Comparison of ENCODE assay signal across 21 cellular contexts in genomic region chr1:212733109-212733508, GRCh38. TPM values are rescaled to one million over a fixed set of nuclear protein-coding genes. Genes with fewer than 3 reads are reported as not detected.
A peak's percentile ranks its signal among the peaks of the same experiment; 100 is the strongest.
DNase-seq lines count a peak whose midpoint lies in the region; ATAC-seq and TF ChIP-seq lines count a peak whose summit lies in the region.
"Had no signal": no experiment of that assay in that cellular context is flagged by ENCODE, and none has a peak within 500 bp of the region (broad histone marks: within the 10 kb centered on the region; RNA-seq: fewer than 3 reads in every experiment).

No MANE protein-coding gene starts in this region.

- peaks cover 41% of the 10 kb centered on the region for H3K4me1 Mint-ChIP-seq in activated CD4-positive, alpha-beta memory T cell treated with anti-CD3 and anti-CD28 coated beads for 36 hours (ENCODE audit: low read depth)
- H3K4me1 Mint-ChIP-seq in activated CD4-positive, alpha-beta memory T cell treated with anti-CD3 and anti-CD28 coated beads, Interleukin-2, amount 10 ng/mL, durations not matched to agents 7 days and 5 days = peaks cover 39% of the 10 kb centered on the region
- H3K4me1 Mint-ChIP-seq in nephron progenitor cell = no peaks in the 10 kb centered on the region
- H3K4me1 Mint-ChIP-seq: B cell had no signal

- intact Hi-C loops in activated CD4-positive, alpha-beta memory T cell treated with anti-CD3 and anti-CD28 coated beads for 36 hours (cut with micrococcal nuclease) = no loop called here
- intact Hi-C loops in right lobe of liver (cut with DNase I) = no loop called here

- no peak overlapping the region for H3K27ac ChIP-seq in HEK293 (ENCODE audit: extremely low read depth, low read depth, low read length)
- no peak overlapping the region for H3K27ac ChIP-seq in right lobe of liver
- H3K27ac ChIP-seq: 22Rv1; A549; BLaER1 treated with 17β-estradiol and CSF1 and Interleukin-3, amounts not matched to agents 10 nM and 100 nM; C4-2B had no signal

- ATAC-seq in right lobe of liver = no peak
- ATAC-seq: A549; CD8-positive, alpha-beta T cell; GM12878 had no signal

- CTCF ChIA-PET in activated CD4-positive, alpha-beta memory T cell treated with anti-CD3 and anti-CD28 coated beads for 36 hours (lab: Charles Lee) = interaction anchor here (1.6 to 4.3 kb wide), 2 partner anchors 17 to 68 kb away, joined by 3 to 23 read pairs; no protein-coding TSS in a partner anchor
- CTCF ChIA-PET in activated CD4-positive, alpha-beta memory T cell treated with anti-CD3 and anti-CD28 coated beads, Interleukin-2, amount 10 ng/mL, durations not matched to agents 7 days and 5 days (lab: Charles Lee) = interaction anchor here (0.8 to 1.3 kb wide), 2 partner anchors 10 to 68 kb away, joined by 4 to 5 read pairs; no protein-coding TSS in a partner anchor
- CTCF ChIA-PET in HEK293 (lab: Yijun Ruan, JAX) = no interaction called here

- H3K9me3 ChIP-seq in HEK293 (ENCODE audit: control insufficient read depth, insufficient read depth, low read depth, low read length) (no peaks in the 10 kb centered on the region), right lobe of liver (no peaks in the 10 kb centered on the region)
- H3K9me3 ChIP-seq: A549; BLaER1 treated with 17β-estradiol and CSF1 and Interleukin-3, amounts not matched to agents 10 nM and 100 nM; Caco-2 had no signal

- TF ChIP-seq POLR2A in right lobe of liver (IDR thresholded peaks at IDR 0.05) = no peak

- no peaks in the 10 kb centered on the region for H3K9me3 Mint-ChIP-seq in activated CD4-positive, alpha-beta memory T cell treated with anti-CD3 and anti-CD28 coated beads for 36 hours
- no peaks in the 10 kb centered on the region for H3K9me3 Mint-ChIP-seq in activated CD4-positive, alpha-beta memory T cell treated with anti-CD3 and anti-CD28 coated beads, Interleukin-2, amount 10 ng/mL, durations not matched to agents 7 days and 5 days
- H3K9me3 Mint-ChIP-seq in nephron progenitor cell = no peaks in the 10 kb centered on the region
- H3K9me3 Mint-ChIP-seq: CD4-positive, alpha-beta T cell; CD8-positive, alpha-beta T cell had no signal

- H3K27ac Mint-ChIP-seq in activated CD4-positive, alpha-beta memory T cell treated with anti-CD3 and anti-CD28 coated beads for 36 hours = peak overlapping the region; percentile 29
- H3K27ac Mint-ChIP-seq in activated CD4-positive, alpha-beta memory T cell treated with anti-CD3 and anti-CD28 coated beads, Interleukin-2, amount 10 ng/mL, durations not matched to agents 7 days and 5 days = no peak overlapping the region
- peak overlapping the region; percentile 52 for H3K27ac Mint-ChIP-seq in nephron progenitor cell
- H3K27ac Mint-ChIP-seq: B cell; CD4-positive, alpha-beta T cell; CD8-positive, alpha-beta T cell had no signal

- no peak for DNase-seq in activated CD4-positive, alpha-beta memory T cell treated with anti-CD3 and anti-CD28 coated beads for 36 hours
- no peak for DNase-seq in activated CD4-positive, alpha-beta memory T cell treated with anti-CD3 and anti-CD28 coated beads, Interleukin-2, amount 10 ng/mL, durations not matched to agents 7 days and 5 days
- DNase-seq in nephron progenitor cell = no peak
- DNase-seq in right lobe of liver = no peak
- DNase-seq: AML-193; Caco-2; Calu3; CD4-positive, alpha-beta T cell; CD8-positive, alpha-beta T cell; DMS53; DMS79; DND-41; EL; GDM1 had no signal

- TF ChIP-seq CTCF in HEK293 (tag by site-specific recombination; IDR thresholded peaks at IDR 0.05) = no peak
- no peak for TF ChIP-seq CTCF in nephron progenitor cell (IDR thresholded peaks at IDR 0.05)
- TF ChIP-seq CTCF in right lobe of liver (IDR thresholded peaks at IDR 0.05) = no peak

- H3K4me3 Mint-ChIP-seq in activated CD4-positive, alpha-beta memory T cell treated with anti-CD3 and anti-CD28 coated beads for 36 hours = no peak overlapping the region
- no peak overlapping the region for H3K4me3 Mint-ChIP-seq in activated CD4-positive, alpha-beta memory T cell treated with anti-CD3 and anti-CD28 coated beads, Interleukin-2, amount 10 ng/mL, durations not matched to agents 7 days and 5 days
- no peak overlapping the region for H3K4me3 Mint-ChIP-seq in nephron progenitor cell
- H3K4me3 Mint-ChIP-seq: B cell; CD4-positive, alpha-beta T cell; CD8-positive, alpha-beta T cell had no signal

- H3K4me3 ChIP-seq in HEK293 (ENCODE audit: low read depth, low read length) (no peak overlapping the region), right lobe of liver (no peak overlapping the region)
- H3K4me3 ChIP-seq: A549; BLaER1 treated with 17β-estradiol and CSF1 and Interleukin-3, amounts not matched to agents 10 nM and 100 nM; GM12878 had no signal

- H3K27me3 ChIP-seq in right lobe of liver = no peaks in the 10 kb centered on the region
- H3K27me3 ChIP-seq: BLaER1 treated with 17β-estradiol and CSF1 and Interleukin-3, amounts not matched to agents 10 nM and 100 nM had no signal

- WGBS in right lobe of liver (ENCODE audit: insufficient coverage, low coverage, low lambda C conversion rate, missing lambda C conversion rate) = 92% methylated on average over 8 of the region's 8 CpGs

- POLR2A ChIA-PET in activated CD4-positive, alpha-beta memory T cell treated with anti-CD3 and anti-CD28 coated beads for 36 hours (lab: Charles Lee) = no interaction called here
- POLR2A ChIA-PET in activated CD4-positive, alpha-beta memory T cell treated with anti-CD3 and anti-CD28 coated beads, Interleukin-2, amount 10 ng/mL, durations not matched to agents 7 days and 5 days (lab: Charles Lee) = no interaction called here
- POLR2A ChIA-PET in HEK293 (lab: Yijun Ruan, JAX) = no interaction called here

- H3K4me1 ChIP-seq in HEK293 (ENCODE audit: control insufficient read depth, insufficient read depth, low read length) (no peaks in the 10 kb centered on the region), right lobe of liver (peaks cover 0 to 11% (median 0%) of the 10 kb centered on the region in 4 donors)
- H3K4me1 ChIP-seq: BLaER1 treated with 17β-estradiol and CSF1 and Interleukin-3, amounts not matched to agents 10 nM and 100 nM had no signal

- no peaks in the 10 kb centered on the region for H3K27me3 Mint-ChIP-seq in activated CD4-positive, alpha-beta memory T cell treated with anti-CD3 and anti-CD28 coated beads for 36 hours
- H3K27me3 Mint-ChIP-seq in activated CD4-positive, alpha-beta memory T cell treated with anti-CD3 and anti-CD28 coated beads, Interleukin-2, amount 10 ng/mL, durations not matched to agents 7 days and 5 days = no peaks in the 10 kb centered on the region
- peaks cover 3% of the 10 kb centered on the region for H3K27me3 Mint-ChIP-seq in nephron progenitor cell (ENCODE audit: low read depth, poor library complexity)
- H3K27me3 Mint-ChIP-seq: B cell; CD4-positive, alpha-beta T cell had no signal

- H3K36me3 ChIP-seq in HEK293 (ENCODE audit: control insufficient read depth in 2 of 2, insufficient read depth in 1 of 2, low read length in 2 of 2) = peaks cover 0 to 5% of the 10 kb centered on the region in 2 experiments; a peak in 1 of 3 replicates
- H3K36me3 ChIP-seq in right lobe of liver = no peaks in the 10 kb centered on the region

- peaks cover 23% of the 10 kb centered on the region for H3K36me3 Mint-ChIP-seq in activated CD4-positive, alpha-beta memory T cell treated with anti-CD3 and anti-CD28 coated beads for 36 hours
- H3K36me3 Mint-ChIP-seq in activated CD4-positive, alpha-beta memory T cell treated with anti-CD3 and anti-CD28 coated beads, Interleukin-2, amount 10 ng/mL, durations not matched to agents 7 days and 5 days (ENCODE audit: low read depth) = peaks cover 20% of the 10 kb centered on the region
- peaks cover 34% of the 10 kb centered on the region for H3K36me3 Mint-ChIP-seq in nephron progenitor cell (ENCODE audit: low read depth)

TF ChIP-seq in HEK293, 187 proteins besides CTCF, POLR2A, EP300 and RAD21:
- TF ChIP-seq, protein P1, sequence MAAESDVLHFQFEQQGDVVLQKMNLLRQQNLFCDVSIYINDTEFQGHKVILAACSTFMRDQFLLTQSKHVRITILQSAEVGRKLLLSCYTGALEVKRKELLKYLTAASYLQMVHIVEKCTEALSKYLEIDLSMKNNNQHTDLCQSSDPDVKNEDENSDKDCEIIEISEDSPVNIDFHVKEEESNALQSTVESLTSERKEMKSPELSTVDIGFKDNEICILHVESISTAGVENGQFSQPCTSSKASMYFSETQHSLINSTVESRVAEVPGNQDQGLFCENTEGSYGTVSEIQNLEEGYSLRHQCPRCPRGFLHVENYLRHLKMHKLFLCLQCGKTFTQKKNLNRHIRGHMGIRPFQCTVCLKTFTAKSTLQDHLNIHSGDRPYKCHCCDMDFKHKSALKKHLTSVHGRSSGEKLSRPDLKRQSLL (tag by site-specific recombination; IDR thresholded peaks at IDR 0.05) = no peak
- TF ChIP-seq ZFHX2 (tag by site-specific recombination; conservative IDR thresholded peaks at IDR 0.05) = peak; percentile 81
- TF ChIP-seq ZNF626 (tag by site-specific recombination; IDR thresholded peaks at IDR 0.05) = no peak
- no peak for TF ChIP-seq ZNF302 (tag by site-specific recombination; IDR thresholded peaks at IDR 0.05; ENCODE audit: low read depth)
- TF ChIP-seq ZNF510 (tag by site-specific recombination; IDR thresholded peaks at IDR 0.05; ENCODE audit: insufficient replicate concordance) = no peak
- peak; percentile 84 for TF ChIP-seq EGR2 (tag by site-specific recombination; IDR thresholded peaks at IDR 0.05; ENCODE audit: low read depth)
- TF ChIP-seq ZNF555 (tag by site-specific recombination; conservative IDR thresholded peaks at IDR 0.05) = no peak

RNA-seq across cellular contexts. Expression of gene BATF3, which starts 33.5 kb away (rescaled TPM):
- 100 to 1,000 TPM; 314 to 320 TPM for total RNA-seq in activated CD4-positive, alpha-beta memory T cell treated with anti-CD3 and anti-CD28 coated beads for 36 hours
- total RNA-seq in activated CD4-positive, alpha-beta memory T cell treated with anti-CD3 and anti-CD28 coated beads, Interleukin-2, amount 10 ng/mL, durations not matched to agents 7 days and 5 days = 10 to 100 TPM; 56.5 to 56.7 TPM
- 1 to 10 TPM in 2 of 6 experiments, under 1 TPM in 1, not detected in 3; 0.68 to 2.7 (median 1.2) TPM for total RNA-seq in right lobe of liver
- total RNA-seq: CD8-positive, alpha-beta T cell had no signal

RNA-seq across cellular contexts. Expression of gene NSL1, which starts 58.5 kb away (rescaled TPM):
- 10 to 100 TPM; 39.8 to 41.8 TPM for total RNA-seq in activated CD4-positive, alpha-beta memory T cell treated with anti-CD3 and anti-CD28 coated beads for 36 hours
- total RNA-seq in activated CD4-positive, alpha-beta memory T cell treated with anti-CD3 and anti-CD28 coated beads, Interleukin-2, amount 10 ng/mL, durations not matched to agents 7 days and 5 days = 10 to 100 TPM; 36.4 to 38.1 TPM
- 10 to 100 TPM; 13.3 to 26.5 (median 16.2) TPM for total RNA-seq in right lobe of liver

RNA-seq across cellular contexts. Expression of gene TATDN3, which starts 58.6 kb away (rescaled TPM):
- total RNA-seq in activated CD4-positive, alpha-beta memory T cell treated with anti-CD3 and anti-CD28 coated beads for 36 hours = 10 to 100 TPM; 19.2 to 20.7 TPM
- 10 to 100 TPM; 18.6 to 20.2 TPM for total RNA-seq in activated CD4-positive, alpha-beta memory T cell treated with anti-CD3 and anti-CD28 coated beads, Interleukin-2, amount 10 ng/mL, durations not matched to agents 7 days and 5 days
- total RNA-seq in right lobe of liver = 1 to 10 TPM; 6.0 to 9.3 (median 6.6) TPM

Comparison
In these comparisons a context has a peak if more than half of its experiments do, and no peak if none do; other contexts are left out.
1. RNA of gene BATF3, which starts 33.5 kb away (total RNA-seq): 314 to 320 TPM in activated CD4-positive, alpha-beta memory T cell treated with anti-CD3 and anti-CD28 coated beads for 36 hours and 56.5 to 56.7 TPM in activated CD4-positive, alpha-beta memory T cell treated with anti-CD3 and anti-CD28 coated beads, Interleukin-2, amount 10 ng/mL, durations not matched to agents 7 days and 5 days; 0.68 to 2.7 TPM in right lobe of liver; every median in the first group is over 10 times any median in the second.